ENCODE assay signal across 13 cellular contexts in the genomic region with DNA sequence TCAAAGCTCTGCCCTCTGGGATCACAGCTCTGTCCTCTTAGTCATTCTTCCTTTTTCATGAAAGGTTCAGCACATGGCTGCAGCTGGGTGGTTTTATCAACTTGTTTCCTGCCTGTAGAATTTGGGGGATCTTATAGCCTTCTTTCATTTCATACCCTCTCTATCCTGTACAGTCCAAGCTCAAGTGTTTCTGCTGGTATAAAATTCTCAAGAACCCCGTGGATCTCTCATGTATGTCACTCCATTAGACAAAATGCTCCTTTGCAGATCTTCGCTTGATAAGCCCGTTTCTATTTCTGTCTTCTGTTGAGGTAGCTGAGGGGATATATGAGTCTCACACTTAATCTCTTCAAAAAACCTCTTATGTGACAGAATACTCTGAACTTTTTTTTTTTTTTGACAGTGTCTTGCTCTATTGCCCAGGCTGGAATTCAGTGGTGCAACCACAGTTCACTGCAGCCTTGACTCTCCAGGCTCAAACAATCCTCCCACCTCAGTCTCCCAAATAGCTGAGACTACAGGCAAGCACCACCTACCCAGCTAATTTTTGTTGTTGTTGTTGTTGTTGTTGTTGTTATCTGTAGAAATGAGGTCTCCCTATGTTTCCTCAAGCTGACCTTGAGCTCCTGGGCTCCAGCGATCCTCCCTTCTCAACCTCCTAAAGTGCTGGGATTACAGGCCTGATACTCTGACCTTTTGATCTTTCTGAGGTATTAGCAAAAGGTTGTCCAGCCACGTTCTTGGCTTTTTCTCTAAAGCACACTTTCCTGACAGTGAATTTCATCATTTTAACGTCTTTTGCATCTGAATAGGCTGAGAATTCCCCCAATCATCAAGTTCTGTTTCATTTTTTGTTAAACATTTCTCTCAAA. TPM values are rescaled to one million over a fixed set of nuclear protein-coding genes. Genes with fewer than 3 reads are reported as not detected.
A peak's percentile ranks its signal among the peaks of the same experiment; 100 is the strongest.
DNase-seq lines count a peak whose midpoint lies in the region; ATAC-seq lines count a peak whose summit lies in the region.
"Had no signal": no experiment of that assay in that cellular context is flagged by ENCODE, and none has a peak within 500 bp of the region (broad histone marks: within the 10 kb centered on the region; RNA-seq: fewer than 3 reads in every experiment).

No MANE protein-coding gene starts in this region.

- no peak for DNase-seq in activated CD4-positive, CD25-positive, alpha-beta regulatory T cell (lab: John Stamatoyannopoulos, UW)
- peak; percentile 31 for DNase-seq in activated CD8-positive, alpha-beta T cell treated with anti-CD3 and anti-CD28 coated beads, Interleukin-2, amount 10 ng/mL, durations not matched to agents 7 days and 5 days
- peak in 1 of 9 donors; percentile 8 for DNase-seq in naive thymus-derived CD4-positive, alpha-beta T cell
- DNase-seq in DMS153 (lab: John Stamatoyannopoulos, UW): no peak
- DNase-seq: gastrocnemius medialis, Kasumi-1, ovary, PC-9, transverse colon had no signal

- no peaks in the 10 kb centered on the region for H3K27me3 Mint-ChIP-seq in IgD-negative memory B cell
- no peaks in the 10 kb centered on the region for H3K27me3 Mint-ChIP-seq in activated CD8-positive, alpha-beta T cell treated with anti-CD3 and anti-CD28 coated beads, Interleukin-2, amount 10 ng/mL, durations not matched to agents 7 days and 5 days (ENCODE audit: low read depth)
- H3K27me3 Mint-ChIP-seq in naive thymus-derived CD4-positive, alpha-beta T cell: no peaks in the 10 kb centered on the region

- H3K4me3 Mint-ChIP-seq in IgD-negative memory B cell: peak overlapping the region in 3 of 4 donors; percentile 15 to 29 (median 27)
- no peak overlapping the region for H3K4me3 Mint-ChIP-seq in activated CD8-positive, alpha-beta T cell treated with anti-CD3 and anti-CD28 coated beads, Interleukin-2, amount 10 ng/mL, durations not matched to agents 7 days and 5 days
- peak overlapping the region; percentile 22 to 82 (median 64) for H3K4me3 Mint-ChIP-seq in naive thymus-derived CD4-positive, alpha-beta T cell

- no peaks in the 10 kb centered on the region for H3K27me3 ChIP-seq in naive thymus-derived CD4-positive, alpha-beta T cell (ENCODE audit: control insufficient read depth in 2 of 2, insufficient read depth in 2 of 2, low read length in 2 of 2)
- H3K27me3 ChIP-seq: gastrocnemius medialis, ovary, transverse colon had no signal

- H3K4me1 Mint-ChIP-seq in IgD-negative memory B cell: peaks cover 37 to 51% (median 46%) of the 10 kb centered on the region in 3 donors
- H3K4me1 Mint-ChIP-seq in activated CD8-positive, alpha-beta T cell treated with anti-CD3 and anti-CD28 coated beads, Interleukin-2, amount 10 ng/mL, durations not matched to agents 7 days and 5 days (ENCODE audit: low read depth): peaks cover 57% of the 10 kb centered on the region
- peaks cover 45 to 67% (median 65%) of the 10 kb centered on the region in 7 donors for H3K4me1 Mint-ChIP-seq in naive thymus-derived CD4-positive, alpha-beta T cell

- peaks cover 6 to 48% of the 10 kb centered on the region in 2 donors for H3K4me1 ChIP-seq in naive thymus-derived CD4-positive, alpha-beta T cell (ENCODE audit: control insufficient read depth in 2 of 2, insufficient read depth in 2 of 2, low read length in 2 of 2)
- H3K4me1 ChIP-seq: gastrocnemius medialis had no signal

- no peaks in the 10 kb centered on the region for H3K9me3 ChIP-seq in naive thymus-derived CD4-positive, alpha-beta T cell (ENCODE audit: control insufficient read depth in 2 of 3, low read length in 3 of 3)
- H3K9me3 ChIP-seq: gastrocnemius medialis, ovary, transverse colon had no signal

- H3K4me3 ChIP-seq in naive thymus-derived CD4-positive, alpha-beta T cell (ENCODE audit: low read length): no peak overlapping the region
- H3K4me3 ChIP-seq: gastrocnemius medialis, ovary, PC-9, transverse colon had no signal

- no peaks in the 10 kb centered on the region for H3K9me3 Mint-ChIP-seq in IgD-negative memory B cell
- no peaks in the 10 kb centered on the region for H3K9me3 Mint-ChIP-seq in activated CD8-positive, alpha-beta T cell treated with anti-CD3 and anti-CD28 coated beads, Interleukin-2, amount 10 ng/mL, durations not matched to agents 7 days and 5 days (ENCODE audit: insufficient read depth)
- peaks cover 0 to 8% (median 0%) of the 10 kb centered on the region in 11 donors for H3K9me3 Mint-ChIP-seq in naive thymus-derived CD4-positive, alpha-beta T cell

- H3K27ac ChIP-seq in naive thymus-derived CD4-positive, alpha-beta T cell (ENCODE audit: low read depth, low read length): peak overlapping the region; percentile 44
- H3K27ac ChIP-seq: gastrocnemius medialis, ovary, PC-9 had no signal

- peaks cover 3% of the 10 kb centered on the region for H3K36me3 Mint-ChIP-seq in IgD-negative memory B cell
- no peaks in the 10 kb centered on the region for H3K36me3 Mint-ChIP-seq in activated CD8-positive, alpha-beta T cell treated with anti-CD3 and anti-CD28 coated beads, Interleukin-2, amount 10 ng/mL, durations not matched to agents 7 days and 5 days (ENCODE audit: low read depth)
- H3K36me3 Mint-ChIP-seq in naive thymus-derived CD4-positive, alpha-beta T cell: peaks cover 0 to 3% (median 0%) of the 10 kb centered on the region in 5 donors

- intact Hi-C loops in naive thymus-derived CD4-positive, alpha-beta T cell (cut with micrococcal nuclease): loop anchor here (1.0 to 5.0 kb wide), 3 partner anchors 33 to 244 kb away; partner anchors contain the start of gene PPT1 (in 1 of the 2)

- H3K27ac Mint-ChIP-seq in IgD-negative memory B cell: peak overlapping the region; percentile 9 to 82 (median 40)
- peak overlapping the region; percentile 50 for H3K27ac Mint-ChIP-seq in activated CD8-positive, alpha-beta T cell treated with anti-CD3 and anti-CD28 coated beads, Interleukin-2, amount 10 ng/mL, durations not matched to agents 7 days and 5 days
- H3K27ac Mint-ChIP-seq in naive thymus-derived CD4-positive, alpha-beta T cell: peak overlapping the region; percentile 84 to 96 (median 92)

- ATAC-seq in activated CD4-positive, CD25-positive, alpha-beta regulatory T cell treated with anti-CD3 and anti-CD28 coated beads, Interleukin-2, amount 50 U/mL, for 24 hours: peak; percentile 24 to 55
- ATAC-seq in activated CD8-positive, alpha-beta T cell treated with anti-CD3 and anti-CD28 coated beads, Interleukin-2, amount 10 ng/mL, durations not matched to agents 7 days and 5 days: peak; percentile 35
- ATAC-seq in naive thymus-derived CD4-positive, alpha-beta T cell: no peak
- ATAC-seq in HG02938 (IDR thresholded peaks at IDR 0.05; ENCODE audit: unreplicated experiment): no peak
- ATAC-seq in HG02623 (IDR thresholded peaks at IDR 0.05; ENCODE audit: unreplicated experiment): no peak
- ATAC-seq: gastrocnemius medialis had no signal

- H3K36me3 ChIP-seq in naive thymus-derived CD4-positive, alpha-beta T cell (ENCODE audit: control insufficient read depth in 2 of 3, insufficient read depth in 3 of 3, low read length in 3 of 3): no peaks in the 10 kb centered on the region
- H3K36me3 ChIP-seq: gastrocnemius medialis, ovary, transverse colon had no signal

- CTCF ChIA-PET in activated CD8-positive, alpha-beta T cell treated with anti-CD3 and anti-CD28 coated beads, Interleukin-2, amount 10 ng/mL, durations not matched to agents 7 days and 5 days (lab: Charles Lee): interaction anchor here (0.6 to 11.6 kb wide), 21 partner anchors 10 to 309 kb away, joined by 3 to 200 read pairs (median 5); partner anchors contain the start of genes COL9A2, SMAP2 and ZFP69B
- CTCF ChIA-PET in naive thymus-derived CD4-positive, alpha-beta T cell (lab: Charles Lee): interaction anchor here (0.6 to 10.2 kb wide), 17 partner anchors 16 to 303 kb away, joined by 3 to 152 read pairs (median 5); partner anchors contain the start of genes SMAP2 and ZMPSTE24

- POLR2A ChIA-PET in activated CD8-positive, alpha-beta T cell treated with anti-CD3 and anti-CD28 coated beads, Interleukin-2, amount 10 ng/mL, durations not matched to agents 7 days and 5 days (lab: Charles Lee): interaction anchor here (0.8 to 2.4 kb wide), 10 partner anchors 26 to 302 kb away, joined by 3 to 18 read pairs (median 4); partner anchors contain the start of genes CAP1 and SMAP2
- POLR2A ChIA-PET in naive thymus-derived CD4-positive, alpha-beta T cell (lab: Charles Lee): interaction anchor here (0.6 to 3.6 kb wide), 18 partner anchors 11 to 204 kb away, joined by 3 to 23 read pairs (median 4); partner anchors contain the start of genes SMAP2 and ZMPSTE24

RNA-seq across cellular contexts. Expression of gene COL9A2, which starts 24.7 kb away (rescaled TPM):
- 3.0 TPM for polyA plus RNA-seq in IgD-negative memory B cell
- 1 to 10 TPM; 2.4 to 2.5 TPM for total RNA-seq in activated CD8-positive, alpha-beta T cell treated with anti-CD3 and anti-CD28 coated beads, Interleukin-2, amount 10 ng/mL, durations not matched to agents 7 days and 5 days
- 10 to 100 TPM in 1 of 5 experiments, 1 to 10 TPM in 3, under 1 TPM in 1; 0.97 to 14.6 (median 3.4) TPM for total RNA-seq in naive thymus-derived CD4-positive, alpha-beta T cell
- polyA plus RNA-seq in naive thymus-derived CD4-positive, alpha-beta T cell: under 1 TPM; 0.43 to 0.55 TPM

RNA-seq across cellular contexts. Expression of gene SMAP2, which starts 31.8 kb away (rescaled TPM):
- 624 TPM for polyA plus RNA-seq in IgD-negative memory B cell
- total RNA-seq in activated CD8-positive, alpha-beta T cell treated with anti-CD3 and anti-CD28 coated beads, Interleukin-2, amount 10 ng/mL, durations not matched to agents 7 days and 5 days: 100 to 1,000 TPM; 106 to 107 TPM
- total RNA-seq in naive thymus-derived CD4-positive, alpha-beta T cell: 100 to 1,000 TPM; 144 to 210 (median 187) TPM
- 100 to 1,000 TPM; 226 to 542 TPM for polyA plus RNA-seq in naive thymus-derived CD4-positive, alpha-beta T cell

Comparison
In these comparisons a context has a peak if more than half of its experiments do, and no peak if none do; other contexts are left out.
1. ATAC-seq: peak in activated CD4-positive, CD25-positive, alpha-beta regulatory T cell treated with anti-CD3 and anti-CD28 coated beads, Interleukin-2, amount 50 U/mL, for 24 hours (2 of 2) and activated CD8-positive, alpha-beta T cell treated with anti-CD3 and anti-CD28 coated beads, Interleukin-2, amount 10 ng/mL, durations not matched to agents 7 days and 5 days (single experiment); none in naive thymus-derived CD4-positive, alpha-beta T cell (single experiment), HG02938 (single experiment) and HG02623 (single experiment).
2. H3K27ac Mint-ChIP-seq: peak in every context shown above with its lines; median percentile 92 in naive thymus-derived CD4-positive, alpha-beta T cell; 50 in activated CD8-positive, alpha-beta T cell treated with anti-CD3 and anti-CD28 coated beads, Interleukin-2, amount 10 ng/mL, durations not matched to agents 7 days and 5 days; 40 in IgD-negative memory B cell.